Comparison of ENCODE assay signal across 16 cellular contexts in genomic region chr4:170012629-170012958, GRCh38.
"Had no signal": no experiment of that assay in that cellular context is flagged by ENCODE, and none has a peak within 500 bp of the region (broad histone marks: within the 10 kb centered on the region; RNA-seq: fewer than 3 reads in every experiment).

No MANE protein-coding gene starts in this region.

- H3K4me1 ChIP-seq: parathyroid adenoma, testis, vagina had no signal

- H3K79me2 ChIP-seq: parathyroid adenoma had no signal

- H3K36me3 ChIP-seq: right lobe of liver, stomach, transverse colon, vagina had no signal

- H3K9me3 ChIP-seq: mucosa of descending colon, right lobe of liver, stomach, testis, transverse colon, vagina had no signal

- H3K4me2 ChIP-seq: smooth muscle cell had no signal

- DNase-seq: cortex of kidney; effector CD4-positive, alpha-beta T cell; mesenchymal stem cell; mucosa of descending colon; naive B cell; stimulated activated CD4-positive, alpha-beta T cell treated with anti-CD3 and anti-CD28 coated beads, Interleukin-2, amount 100 ng/mL, for 24 hours; stimulated activated CD4-positive, alpha-beta T cell treated with anti-CD3 and anti-CD28 coated beads, Interleukin-4, amount 100 ng/mL, for 24 hours; stimulated activated naive CD4-positive, alpha-beta T cell treated with Interleukin-2 at 50 U/mL for 16 hours; stomach; testis; transverse colon had no signal

- H3K9ac ChIP-seq: parathyroid adenoma had no signal

- H3K27ac ChIP-seq: parathyroid adenoma, right lobe of liver, stomach, testis, transverse colon, vagina had no signal

- H3K4me3 ChIP-seq: lung, mucosa of descending colon, right lobe of liver, smooth muscle cell, stomach, testis, transverse colon, vagina had no signal

- H3K27me3 ChIP-seq: right lobe of liver, stomach, testis, transverse colon, vagina had no signal

- H2AFZ ChIP-seq: parathyroid adenoma had no signal
